In genomic region chr1:181088079-181089016, GRCh38 we compare ENCODE assay signal across 8 cellular contexts. TPM values are rescaled to one million over a fixed set of nuclear protein-coding genes. Genes with fewer than 3 reads are reported as not detected.
A peak's percentile ranks its signal among the peaks of the same experiment; 100 is the strongest.
DNase-seq lines count a peak whose midpoint lies in the region; ATAC-seq lines count a peak whose summit lies in the region.

TSS of gene IER5 (plus strand) at chr1:181088700. CDS start at chr1:181088903, 203 bp downstream.

- no peaks in the 10 kb centered on the region for H3K36me3 ChIP-seq in CD4-positive, CD25-positive, alpha-beta regulatory T cell (ENCODE audit: control insufficient read depth, insufficient read depth, low read length)

- H3K27me3 ChIP-seq in CD4-positive, CD25-positive, alpha-beta regulatory T cell (ENCODE audit: control insufficient read depth, insufficient read depth, low read length) = no peaks in the 10 kb centered on the region

- H3K27ac ChIP-seq in CD4-positive, CD25-positive, alpha-beta regulatory T cell (ENCODE audit: insufficient read depth, low read length, poor library complexity, severe bottlenecking) = peak within 1 kb of the TSS; percentile 97

- peaks cover 8% of the 10 kb centered on the region for H3K27me3 Mint-ChIP-seq in CD4-positive, CD25-positive, alpha-beta regulatory T cell

- peaks cover 39% of the 10 kb centered on the region for H3K4me1 ChIP-seq in CD4-positive, CD25-positive, alpha-beta regulatory T cell (ENCODE audit: control insufficient read depth, insufficient read depth, low read length, poor library complexity, severe bottlenecking)

- peak; percentile 93 to 98 (median 96) for DNase-seq in CD4-positive, CD25-positive, alpha-beta regulatory T cell
- DNase-seq in NCI-H774 (lab: John Stamatoyannopoulos, UW) (peak; percentile 96), dedifferentiated amniotic fluid mesenchymal stem cell (ENCODE audit: extremely low spot score) (peak; percentile 94), left lobe of liver (ENCODE audit: low spot score) (peak; percentile 98)
- DNase-seq in activated CD4-positive, alpha-beta T cell treated with anti-CD3 and anti-CD28 coated beads, Interleukin-2, amount 50 U/mL, for 24 hours (ENCODE audit: low read depth in 1 of 2, low spot score in 1 of 2) = peak; percentile 94 to 96
- peak; percentile 92 for DNase-seq in stimulated activated CD4-positive, alpha-beta T cell treated with anti-CD3 and anti-CD28 coated beads, Interleukin-2, amount 100 ng/mL, for 4 hours (ENCODE audit: low read depth)

- H3K27ac Mint-ChIP-seq in CD4-positive, CD25-positive, alpha-beta regulatory T cell = peak within 1 kb of the TSS; percentile 86 to 98 (median 97)

- peaks cover 0 to 2% (median 0%) of the 10 kb centered on the region in 7 donors for H3K9me3 Mint-ChIP-seq in CD4-positive, CD25-positive, alpha-beta regulatory T cell

- H3K9me3 ChIP-seq in CD4-positive, CD25-positive, alpha-beta regulatory T cell (ENCODE audit: control insufficient read depth in 2 of 2, low read length in 2 of 2) = no peaks in the 10 kb centered on the region

- peaks cover 4% of the 10 kb centered on the region for H3K36me3 Mint-ChIP-seq in CD4-positive, CD25-positive, alpha-beta regulatory T cell

- peak within 1 kb of the TSS; percentile 96 for H3K4me3 ChIP-seq in CD4-positive, CD25-positive, alpha-beta regulatory T cell (ENCODE audit: low read depth, low read length)

- H3K4me3 Mint-ChIP-seq in CD4-positive, CD25-positive, alpha-beta regulatory T cell = peak within 1 kb of the TSS; percentile 99 to 100 (median 99)

- peaks cover 28 to 55% (median 43%) of the 10 kb centered on the region in 4 donors for H3K4me1 Mint-ChIP-seq in CD4-positive, CD25-positive, alpha-beta regulatory T cell

- peak; percentile 81 to 84 for ATAC-seq in CD4-positive, CD25-positive, alpha-beta regulatory T cell (ENCODE audit: low read depth in 2 of 2)
- ATAC-seq in GM19438 (IDR thresholded peaks at IDR 0.05; ENCODE audit: low read depth, unreplicated experiment) = peak; percentile 64
- ATAC-seq in HG03571 (IDR thresholded peaks at IDR 0.05; ENCODE audit: unreplicated experiment) = peak; percentile 65
- peak; percentile 83 for ATAC-seq in left lobe of liver

RNA-seq across cellular contexts. Expression of gene IER5, which starts in this region (rescaled TPM):
- total RNA-seq in CD4-positive, CD25-positive, alpha-beta regulatory T cell = 81.8 TPM
- 10 to 100 TPM in 1 of 4 donors, 1 to 10 TPM in 3; 6.5 to 14.2 (median 7.7) TPM for polyA plus RNA-seq in CD4-positive, CD25-positive, alpha-beta regulatory T cell
- total RNA-seq in left lobe of liver = 3.0 TPM

Comparison
In these comparisons a context has a peak if more than half of its experiments do, and no peak if none do; other contexts are left out.
1. Peak in every context shown above with its lines: DNase-seq, ATAC-seq, H3K4me3 ChIP-seq and H3K27ac ChIP-seq.
2. RNA of gene IER5 (total RNA-seq): 81.8 TPM in CD4-positive, CD25-positive, alpha-beta regulatory T cell (single experiment); 3.0 TPM in left lobe of liver (single experiment); every median in the first group is over 10 times any median in the second.